ENCODE assay signal across 28 cellular contexts in the genomic region with DNA sequence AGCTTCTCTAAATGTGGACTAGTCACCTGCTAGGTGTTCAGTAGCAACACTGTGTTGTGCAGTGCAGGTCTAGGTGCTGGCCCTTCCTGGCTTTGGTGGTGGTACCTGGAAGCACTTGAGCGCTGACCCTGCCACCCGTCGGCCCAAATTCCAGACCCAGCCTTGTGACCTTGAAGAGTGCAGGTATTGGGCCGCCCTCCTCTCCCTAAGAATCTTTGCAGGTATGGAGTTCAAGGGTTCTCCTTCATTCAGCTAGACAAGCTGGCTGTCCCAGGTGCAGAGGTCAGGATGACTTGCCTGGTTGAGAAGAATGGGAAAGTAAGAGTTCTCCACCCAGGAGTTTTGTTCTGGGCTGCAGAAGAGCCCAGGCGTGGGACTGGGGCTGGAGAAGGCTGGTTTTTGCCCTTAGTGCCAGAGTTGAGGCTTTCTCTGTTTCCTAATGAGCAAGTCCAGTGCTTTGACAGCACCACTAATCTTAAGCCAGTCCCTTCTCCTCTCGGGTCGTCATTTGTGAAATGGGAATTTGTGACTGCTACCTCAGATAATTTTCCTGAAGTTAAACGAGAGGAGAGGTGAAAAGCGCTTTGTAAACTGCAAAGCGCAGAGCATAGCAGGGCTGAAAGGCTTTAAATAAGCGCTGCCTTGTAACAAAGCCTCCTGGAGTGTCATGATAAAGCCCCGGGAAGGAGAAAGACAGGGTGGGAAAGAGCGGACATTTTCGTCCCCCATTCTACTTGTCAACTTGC. TPM values are rescaled to one million over a fixed set of nuclear protein-coding genes. Genes with fewer than 3 reads are reported as not detected.
DNase-seq lines count a peak whose midpoint lies in the region; ATAC-seq and TF ChIP-seq lines count a peak whose summit lies in the region.
"Had no signal": no experiment of that assay in that cellular context is flagged by ENCODE, and none has a peak within 500 bp of the region (broad histone marks: within the 10 kb centered on the region; RNA-seq: fewer than 3 reads in every experiment).

No MANE protein-coding gene starts in this region.

- intact Hi-C loops in IMR-90 (cut with micrococcal nuclease): no loop called here

- H3K9me3 ChIP-seq in H9 (ENCODE audit: control insufficient read depth, low read depth, low read length) (no peaks in the 10 kb centered on the region), IMR-90 (ENCODE audit: control insufficient read depth, insufficient read depth, low read length) (peaks cover 20% of the 10 kb centered on the region), iPS-15b (ENCODE audit: control insufficient read depth, insufficient read depth, low read length) (no peaks in the 10 kb centered on the region), neuronal stem cell (replicated peaks in 1 of 2; ENCODE audit: control insufficient read depth in 2 of 2, insufficient read depth in 1 of 2, low read depth in 1 of 2, low read length in 2 of 2) (peaks cover 6 to 8% of the 10 kb centered on the region in 2 donors)
- H3K9me3 ChIP-seq: thoracic aorta had no signal

- H3K18ac ChIP-seq in H9 (ENCODE audit: insufficient read length, low read depth, low read length) (no peak overlapping the region), IMR-90 (ENCODE audit: low read depth, low read length) (no peak overlapping the region), neuronal stem cell (ENCODE audit: low read length) (no peak overlapping the region)

- no peak overlapping the region for H3K27ac Mint-ChIP-seq in H9
- H3K27ac Mint-ChIP-seq: activated B cell treated with CpG ODN at 0.5 μM for 24 hours had no signal

- no peak overlapping the region for H2BK120ac ChIP-seq in H9 (ENCODE audit: low read depth, low read length, poor library complexity, severe bottlenecking)
- H2BK120ac ChIP-seq in IMR-90 (ENCODE audit: low read depth, low read length): no peak overlapping the region
- H2BK120ac ChIP-seq in neuronal stem cell (ENCODE audit: low read depth, low read length): no peak overlapping the region

- peaks cover 3% of the 10 kb centered on the region in 2 experiments; a peak in 1 of 5 replicates for H3K9me3 Mint-ChIP-seq in H9
- H3K9me3 Mint-ChIP-seq: activated B cell treated with CpG ODN at 0.5 μM for 24 hours; stimulated activated naive B cell treated with anti-CD40 and anti-IgM and Interleukin-4, amounts not matched to agents 10 μg/mL and 1 μg/mL and 100 μg/mL, for 72 hours had no signal

- DNase-seq in H9 (no peak), IMR-90 (no peak), neuronal stem cell (ENCODE audit: low spot score) (peak; percentile 32), NCI-H524 treated with DMSO at 0.1 percent for 48 hours (lab: John Stamatoyannopoulos, UW) (no peak), GM13976 (ENCODE audit: low spot score) (no peak), COLO668 (lab: John Stamatoyannopoulos, UW; ENCODE audit: unreplicated experiment) (no peak)
- DNase-seq: activated B cell treated with CpG ODN at 0.5 μM for 24 hours; activated CD4-positive, alpha-beta T cell treated with anti-CD3 and anti-CD28 coated beads, Interleukin-2, amount 50 U/mL, for 48 hours; activated gamma-delta T cell; brain microvascular endothelial cell; effector memory CD4-positive, alpha-beta T cell; foreskin keratinocyte; Karpas-422; left ventricle myocardium superior; NCI-H146; NCI-H2171; NCI-H510A treated with DMSO at 0.1 percent for 48 hours; nucleus accumbens; SHP77; stimulated activated CD4-positive, alpha-beta T cell treated with anti-CD3 and anti-CD28 coated beads, Interleukin-2, amount 100 ng/mL, for 48 hours; stimulated activated naive B cell treated with anti-CD40 and anti-IgM and Interleukin-4, amounts not matched to agents 10 μg/mL and 1 μg/mL and 100 μg/mL, for 72 hours; T1000 had no signal

- no peaks in the 10 kb centered on the region for H4K20me1 ChIP-seq in H9 (ENCODE audit: control insufficient read depth, insufficient read depth, insufficient read length)
- no peaks in the 10 kb centered on the region for H4K20me1 ChIP-seq in IMR-90 (ENCODE audit: insufficient read depth, low read length)

- H3T11ph ChIP-seq in H9 (ENCODE audit: low read length): no peak overlapping the region

- no peak overlapping the region for H3K4me3 ChIP-seq in IMR-90 (ENCODE audit: insufficient read depth, low read depth, low read length)
- H3K4me3 ChIP-seq in iPS-15b (ENCODE audit: low read depth, low read length): peak overlapping the region; percentile 41
- peak overlapping the region in 1 of 2 donors; percentile 58 for H3K4me3 ChIP-seq in neuronal stem cell (ENCODE audit: low read length in 2 of 2)
- H3K4me3 ChIP-seq: thoracic aorta had no signal

- H3K27me3 ChIP-seq in H9 (ENCODE audit: insufficient read depth, low read length) (peaks cover 86% of the 10 kb centered on the region), IMR-90 (ENCODE audit: control insufficient read depth, insufficient read depth, low read length) (peaks cover 93% of the 10 kb centered on the region), iPS-15b (ENCODE audit: control insufficient read depth, insufficient read depth, low read length) (peaks cover 93% of the 10 kb centered on the region), neuronal stem cell (ENCODE audit: control insufficient read depth in 3 of 3, insufficient read depth in 3 of 3, low read depth in 1 of 3, low read length in 3 of 3) (peaks cover 56 to 97% (median 92%) of the 10 kb centered on the region in 3 experiments)

- no peak for ATAC-seq in IMR-90 (ENCODE audit: low read depth)
- ATAC-seq: esophagus mucosa; foreskin keratinocyte; left ventricle myocardium superior; stimulated activated naive B cell treated with anti-CD40 and anti-IgM and Interleukin-4, amounts not matched to agents 10 μg/mL and 1 μg/mL and 100 μg/mL, for 72 hours had no signal

- H3K23me2 ChIP-seq in H9 (ENCODE audit: insufficient read length, low read depth, low read length, poor library complexity, severe bottlenecking): peaks cover 7% of the 10 kb centered on the region

- H2BK20ac ChIP-seq in H9 (ENCODE audit: low read depth, low read length, poor library complexity, severe bottlenecking) (no peak overlapping the region), IMR-90 (ENCODE audit: low read depth, low read length) (no peak overlapping the region)

- no peak overlapping the region for H2BK12ac ChIP-seq in H9 (ENCODE audit: insufficient read length, low read depth, low read length)
- H2BK12ac ChIP-seq in neuronal stem cell (ENCODE audit: low read length): no peak overlapping the region

- H3K27ac ChIP-seq in H9 (ENCODE audit: insufficient read length, low read depth, low read length): no peak overlapping the region
- no peak overlapping the region for H3K27ac ChIP-seq in IMR-90 (ENCODE audit: insufficient read depth, low read length)
- H3K27ac ChIP-seq in neuronal stem cell (replicated peaks; ENCODE audit: low read length): no peak overlapping the region
- H3K27ac ChIP-seq: brain microvascular endothelial cell, foreskin keratinocyte, thoracic aorta had no signal

- no peaks in the 10 kb centered on the region; the same call in 1 of the 2 replicates for H3K9me1 ChIP-seq in IMR-90 (ENCODE audit: insufficient read depth, low read length)

- H4K91ac ChIP-seq in H9 (ENCODE audit: insufficient read length, low read depth, low read length) (no peak overlapping the region), IMR-90 (ENCODE audit: insufficient read depth, low read depth, low read length) (no peak overlapping the region), neuronal stem cell (ENCODE audit: low read depth, low read length, poor library complexity) (no peak overlapping the region)

- WGBS in H9 (ENCODE audit: extremely low coverage, insufficient read length, low lambda C conversion rate): no CpG with 5 or more reads among the region's 14 CpGs
- WGBS in IMR-90 (ENCODE audit: extremely low coverage in 2 of 2, insufficient read length in 1 of 2), 2 experiments: no CpG with 5 or more reads among the region's 14 CpGs
- WGBS in neuronal stem cell (ENCODE audit: extremely low coverage in 2 of 2, insufficient read length in 2 of 2, insufficient replicate concordance in 1 of 2), 2 donors: no CpG with 5 or more reads among the region's 14 CpGs

- H3K4me3 Mint-ChIP-seq in H9: peak overlapping the region in 1 of 2 experiments; percentile 71; a peak in 3 of 5 replicates
- H3K4me3 Mint-ChIP-seq: activated B cell treated with CpG ODN at 0.5 μM for 24 hours had no signal

- TF ChIP-seq CTCF in H9 (conservative IDR thresholded peaks at IDR 0.05) (no peak), IMR-90 (conservative IDR thresholded peaks at IDR 0.05; ENCODE audit: low read depth, low read length) (no peak), GM13976 (IDR thresholded peaks at IDR 0.05; ENCODE audit: borderline replicate concordance, control extremely low read depth, extremely low read depth, insufficient read depth, missing control alignments) (no peak)

- peaks cover 0 to 1% (median 0%) of the 10 kb centered on the region in 3 experiments; a peak in 3 of 7 replicates for H3K36me3 Mint-ChIP-seq in H9 (ENCODE audit: insufficient read depth in 1 of 3, low read depth in 3 of 3)

- CTCF ChIA-PET in IMR-90 (lab: Yijun Ruan, JAX): no interaction called here

- H2AK5ac ChIP-seq in H9 (ENCODE audit: insufficient read length, low read length): no peak overlapping the region
- no peak overlapping the region for H2AK5ac ChIP-seq in IMR-90 (ENCODE audit: low read depth, low read length)
- H2AK5ac ChIP-seq in neuronal stem cell (ENCODE audit: low read depth, low read length): no peak overlapping the region

- H3K4me1 Mint-ChIP-seq in H9: peaks cover 18 to 30% of the 10 kb centered on the region in 2 experiments

- H2BK5ac ChIP-seq in H9 (ENCODE audit: insufficient read length, low read length) (no peak overlapping the region), IMR-90 (ENCODE audit: low read depth, low read length, poor library complexity, severe bottlenecking) (no peak overlapping the region), neuronal stem cell (ENCODE audit: low read length) (no peak overlapping the region)

- H2AK9ac ChIP-seq in IMR-90 (replicated peaks; ENCODE audit: low read depth, low read length, poor library complexity): no peak overlapping the region

- no peaks in the 10 kb centered on the region for H3K79me2 ChIP-seq in H9 (ENCODE audit: insufficient read depth, low read length)

- H3K23ac ChIP-seq in H9 (ENCODE audit: insufficient read length, low read depth, low read length) (no peak overlapping the region), IMR-90 (ENCODE audit: low read depth, low read length) (0 out of 2 replicates have a peak overlapping the region, but pooled peaks have one; percentile 16), neuronal stem cell (ENCODE audit: low read depth, low read length, poor library complexity) (peak overlapping the region; percentile 15)

- TF ChIP-seq RAD21 in IMR-90 (IDR thresholded peaks at IDR 0.05; ENCODE audit: low read length): no peak

- H3K9ac ChIP-seq in H9 (ENCODE audit: extremely low read depth, insufficient read length, low read length) (no peak overlapping the region), IMR-90 (ENCODE audit: low read depth, low read length) (no peak overlapping the region), iPS-15b (ENCODE audit: low read depth, low read length) (no peak overlapping the region), neuronal stem cell (ENCODE audit: low read depth, low read length, poor library complexity) (no peak overlapping the region)

- H3K79me1 ChIP-seq in H9 (ENCODE audit: insufficient read depth, low read depth, low read length, poor library complexity, severe bottlenecking) (no peaks in the 10 kb centered on the region), IMR-90 (ENCODE audit: low read depth in 1 of 2, low read length in 2 of 2) (no peaks in the 10 kb centered on the region), neuronal stem cell (ENCODE audit: low read depth, low read length) (no peaks in the 10 kb centered on the region)

- no peak for TF ChIP-seq POLR2A in IMR-90 (IDR thresholded peaks at IDR 0.05; ENCODE audit: low read depth, low read length)

- in situ Hi-C loops in IMR-90 (cut with MboI; ENCODE audit: low sequenced_read_pairs) (no loop called here), GM13976 (cut with MboI; ENCODE audit: low sequenced_read_pairs, unreplicated experiment) (no loop called here)

- no peaks in the 10 kb centered on the region; the same call in 1 of the 2 replicates for H3K36me3 ChIP-seq in IMR-90 (ENCODE audit: control insufficient read depth, insufficient read depth, low read length)
- H3K36me3 ChIP-seq in iPS-15b (ENCODE audit: control insufficient read depth, insufficient read depth, low read length): no peaks in the 10 kb centered on the region
- no peaks in the 10 kb centered on the region for H3K36me3 ChIP-seq in neuronal stem cell (replicated peaks in 1 of 2; ENCODE audit: control insufficient read depth in 2 of 2, insufficient read depth in 2 of 2, low read length in 2 of 2)
- H3K36me3 ChIP-seq: brain microvascular endothelial cell, thoracic aorta had no signal

- H4K8ac ChIP-seq in H9 (replicated peaks; ENCODE audit: insufficient read length, low read depth, low read length) (no peak overlapping the region), IMR-90 (ENCODE audit: low read depth in 2 of 2, low read length in 2 of 2) (no peak overlapping the region), neuronal stem cell (ENCODE audit: low read depth, low read length) (no peak overlapping the region)

- no peak overlapping the region for H2BK15ac ChIP-seq in H9 (ENCODE audit: low read depth, low read length)
- H2BK15ac ChIP-seq in IMR-90 (ENCODE audit: low read depth, low read length): no peak overlapping the region
- H2BK15ac ChIP-seq in neuronal stem cell (ENCODE audit: low read length): no peak overlapping the region

- no TSS peak for BruUV-seq in IMR-90 (replicated peaks; lab: Mats Ljungman, UMichigan)

- H4K5ac ChIP-seq in H9 (ENCODE audit: insufficient read length, low read depth, low read length) (no peak overlapping the region), IMR-90 (ENCODE audit: low read depth, low read length) (no peak overlapping the region)

- H3K4me1 ChIP-seq in H9 (ENCODE audit: insufficient read depth, low read length): no peaks in the 10 kb centered on the region; the same call in 1 of the 2 replicates
- H3K4me1 ChIP-seq in IMR-90 (ENCODE audit: control insufficient read depth, insufficient read depth, low read length): 0 out of 2 replicates have a peak, but pooled peaks cover 2% of the 10 kb centered on the region
- peaks cover 2% of the 10 kb centered on the region for H3K4me1 ChIP-seq in iPS-15b (ENCODE audit: control insufficient read depth, insufficient read depth, low read length)
- peaks cover 0 to 2% of the 10 kb centered on the region in 2 donors for H3K4me1 ChIP-seq in neuronal stem cell (ENCODE audit: control insufficient read depth in 2 of 2, insufficient read depth in 1 of 2, low read depth in 1 of 2, low read length in 2 of 2)
- H3K4me1 ChIP-seq: foreskin keratinocyte had no signal

- POLR2A ChIA-PET in IMR-90 (lab: Charles Lee; ENCODE audit: unreplicated experiment): no interaction called here

- H3K4ac ChIP-seq in H9 (ENCODE audit: low read depth, low read length) (no peak overlapping the region), IMR-90 (ENCODE audit: low read depth, low read length) (no peak overlapping the region), neuronal stem cell (ENCODE audit: low read length) (no peak overlapping the region)

- H3K14ac ChIP-seq in H9 (ENCODE audit: insufficient read depth, low read length) (no peak overlapping the region), IMR-90 (replicated peaks; ENCODE audit: low read depth, low read length) (no peak overlapping the region), neuronal stem cell (ENCODE audit: low read length) (no peak overlapping the region)

- H2AFZ ChIP-seq in H9 (ENCODE audit: low read length) (no peak overlapping the region), IMR-90 (replicated peaks; ENCODE audit: low read length, poor library complexity) (no peak overlapping the region), neuronal stem cell (ENCODE audit: low read length) (peak overlapping the region; percentile 53)

- H3K4me2 ChIP-seq in H9 (ENCODE audit: insufficient read depth, insufficient read length, low read length) (peak overlapping the region; percentile 47), IMR-90 (ENCODE audit: low read depth, low read length) (no peak overlapping the region), neuronal stem cell (ENCODE audit: insufficient read depth, low read length, poor library complexity, severe bottlenecking) (no peak overlapping the region)

- H3K27me3 Mint-ChIP-seq in H9 (ENCODE audit: low read depth): peaks cover 93% of the 10 kb centered on the region

- dilution Hi-C loops in IMR-90 (cut with HindIII; ENCODE audit: low sequenced_read_pairs, unreplicated experiment): no loop called here

- H3K56ac ChIP-seq in H9 (ENCODE audit: insufficient read length, low read depth, low read length): no peak overlapping the region
- no peak overlapping the region for H3K56ac ChIP-seq in IMR-90 (ENCODE audit: extremely low read depth, insufficient read depth, low read length)

RNA-seq across cellular contexts. Expression of a gene that starts 4.0 kb away (rescaled TPM):
- total RNA-seq in H9 (2021) (not detected in 2 replicates), IMR-90 (2012; rRNA removed) (under 0.01 and 0.28 TPM in 2 replicates)
- 0.22 TPM in 2 replicates for polyA plus RNA-seq in IMR-90 (2012; rRNA removed)
- 0.14 and 0.36 TPM in 2 replicates for polyA plus RNA-seq in IMR-90 (2012; cell fraction: cytosol; rRNA removed)
- 0.52 and 0.65 TPM in 2 replicates for polyA plus RNA-seq in IMR-90 (2012; cell fraction: nucleus; rRNA removed; ENCODE audit: low replicate concordance)
- polyA plus RNA-seq in neuronal stem cell (2013, experiment 1 of 2): not detected
- not detected for polyA plus RNA-seq in neuronal stem cell (2013, experiment 2 of 2)
- total RNA-seq: activated B cell treated with CpG ODN at 0.5 μM for 24 hours, HT-29, left ventricle myocardium superior, mucosa of gallbladder had no signal
- polyA plus RNA-seq: CD14-positive monocyte had no signal
